ENCODE assay signal across 13 cellular contexts in the genomic region with DNA sequence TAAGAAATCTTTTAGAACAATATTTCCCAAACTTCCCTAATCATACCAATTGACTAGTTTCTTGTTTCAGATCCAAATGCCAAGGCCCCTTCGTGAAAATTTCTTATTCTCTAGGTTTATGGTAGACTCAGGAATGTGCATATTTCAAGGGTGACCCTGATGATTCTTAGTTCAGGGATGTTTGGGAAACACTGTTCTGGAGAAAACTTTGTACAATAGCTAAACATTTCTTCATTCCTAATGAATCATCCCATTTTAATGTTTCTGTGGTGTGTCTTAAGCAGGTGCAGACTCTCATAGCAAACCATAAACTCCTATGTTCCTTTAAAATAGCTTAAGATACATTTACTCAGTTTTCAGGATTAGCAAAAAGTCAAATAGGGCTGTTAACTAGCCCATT.
DNase-seq lines count a peak whose midpoint lies in the region; ATAC-seq lines count a peak whose summit lies in the region.
"Had no signal": no experiment of that assay in that cellular context is flagged by ENCODE, and none has a peak within 500 bp of the region (broad histone marks: within the 10 kb centered on the region; RNA-seq: fewer than 3 reads in every experiment).

No MANE protein-coding gene starts in this region.

- no peaks in the 10 kb centered on the region for H3K9me3 Mint-ChIP-seq in activated T-helper 1 cell treated with anti-CD3 and anti-CD28 coated beads, Interleukin-12 subunit alpha, Interleukin-12 subunit beta, Interleukin-2, Interleukin-4 antibody, amounts not matched to agents 30 ng/mL and 10 ng/mL and 1 ng/mL, durations not matched to agents 14 hours and 24 hours and 36 hours

- no peaks in the 10 kb centered on the region for H3K36me3 ChIP-seq in SJCRH30

- H3K4me1 ChIP-seq in SJCRH30 = peaks cover 5% of the 10 kb centered on the region; the same call in 1 of the 2 replicates

- no peaks in the 10 kb centered on the region for H3K27me3 Mint-ChIP-seq in activated T-helper 1 cell treated with anti-CD3 and anti-CD28 coated beads, Interleukin-12 subunit alpha, Interleukin-12 subunit beta, Interleukin-2, Interleukin-4 antibody, amounts not matched to agents 30 ng/mL and 10 ng/mL and 1 ng/mL, durations not matched to agents 14 hours and 24 hours and 36 hours (ENCODE audit: insufficient read depth)

- H3K9me3 ChIP-seq in SJCRH30 (replicated peaks) = no peaks in the 10 kb centered on the region

- no peak overlapping the region for H3K4me3 ChIP-seq in SJCRH30

- H3K27me3 ChIP-seq in SJCRH30 = no peaks in the 10 kb centered on the region

- H3K4me3 Mint-ChIP-seq in activated T-helper 1 cell treated with anti-CD3 and anti-CD28 coated beads, Interleukin-12 subunit alpha, Interleukin-12 subunit beta, Interleukin-2, Interleukin-4 antibody, amounts not matched to agents 30 ng/mL and 10 ng/mL and 1 ng/mL, durations not matched to agents 14 hours and 24 hours and 36 hours = no peak overlapping the region

- DNase-seq in GM04503 (ENCODE audit: low read depth) (peak; percentile 92), SJCRH30 (peak in 1 of 2 experiments; percentile 27), fibroblast of gingiva (ENCODE audit: low read depth) (peak; percentile 70), renal cortical epithelial cell (ENCODE audit: low read depth) (peak; percentile 97), globus pallidus (ENCODE audit: low spot score) (no peak)
- DNase-seq in activated T-helper 1 cell treated with anti-CD3 and anti-CD28 coated beads, Interleukin-12 subunit alpha, Interleukin-12 subunit beta, Interleukin-2, Interleukin-4 antibody, amounts not matched to agents 30 ng/mL and 10 ng/mL and 1 ng/mL, durations not matched to agents 14 hours and 24 hours and 36 hours (ENCODE audit: low spot score) = no peak
- DNase-seq: activated effector memory CD4-positive, alpha-beta T cell treated with Interleukin-2 at 50 U/mL for 16 hours; COR-L47; foreskin melanocyte; NCI-H2171 treated with DMSO at 0.1 percent for 48 hours; T-helper 2 cell had no signal

- intact Hi-C loops in activated T-helper 1 cell treated with anti-CD3 and anti-CD28 coated beads, Interleukin-12 subunit alpha, Interleukin-12 subunit beta, Interleukin-2, Interleukin-4 antibody, amounts not matched to agents 30 ng/mL and 10 ng/mL and 1 ng/mL, durations not matched to agents 14 hours and 24 hours and 36 hours (cut with micrococcal nuclease) = no loop called here

- ATAC-seq in HG02840 (IDR thresholded peaks at IDR 0.05; ENCODE audit: low FRiP score, unreplicated experiment) (no peak), HG02970 (IDR thresholded peaks at IDR 0.05; ENCODE audit: low FRiP score, unreplicated experiment) (no peak)

- H3K27ac Mint-ChIP-seq in activated T-helper 1 cell treated with anti-CD3 and anti-CD28 coated beads, Interleukin-12 subunit alpha, Interleukin-12 subunit beta, Interleukin-2, Interleukin-4 antibody, amounts not matched to agents 30 ng/mL and 10 ng/mL and 1 ng/mL, durations not matched to agents 14 hours and 24 hours and 36 hours = no peak overlapping the region

- H3K36me3 Mint-ChIP-seq in activated T-helper 1 cell treated with anti-CD3 and anti-CD28 coated beads, Interleukin-12 subunit alpha, Interleukin-12 subunit beta, Interleukin-2, Interleukin-4 antibody, amounts not matched to agents 30 ng/mL and 10 ng/mL and 1 ng/mL, durations not matched to agents 14 hours and 24 hours and 36 hours (ENCODE audit: low read depth) = no peaks in the 10 kb centered on the region

- H3K4me1 Mint-ChIP-seq in activated T-helper 1 cell treated with anti-CD3 and anti-CD28 coated beads, Interleukin-12 subunit alpha, Interleukin-12 subunit beta, Interleukin-2, Interleukin-4 antibody, amounts not matched to agents 30 ng/mL and 10 ng/mL and 1 ng/mL, durations not matched to agents 14 hours and 24 hours and 36 hours (ENCODE audit: low read depth) = no peaks in the 10 kb centered on the region

- H3K27ac ChIP-seq in SJCRH30 = peak overlapping the region; percentile 50

Comparison
In these comparisons a context has a peak if more than half of its experiments do, and no peak if none do; other contexts are left out.
1. DNase-seq: peak in GM04503 (single experiment), fibroblast of gingiva (single experiment) and renal cortical epithelial cell (single experiment); none in globus pallidus (single experiment) and activated T-helper 1 cell treated with anti-CD3 and anti-CD28 coated beads, Interleukin-12 subunit alpha, Interleukin-12 subunit beta, Interleukin-2, Interleukin-4 antibody, amounts not matched to agents 30 ng/mL and 10 ng/mL and 1 ng/mL, durations not matched to agents 14 hours and 24 hours and 36 hours (single experiment).